Comparison of ENCODE assay signal across 8 cellular contexts in genomic region chr7:149872419-149873073, GRCh38. TPM values are rescaled to one million over a fixed set of nuclear protein-coding genes. Genes with fewer than 3 reads are reported as not detected.
DNase-seq lines count a peak whose midpoint lies in the region; ATAC-seq and TF ChIP-seq lines count a peak whose summit lies in the region.

No MANE protein-coding gene starts in this region.

- intact Hi-C loops in A673 (cut with micrococcal nuclease; ENCODE audit: unreplicated experiment), result no loop called here
- intact Hi-C loops in testis (cut with DNase I; ENCODE audit: low total_unique reads), result no loop called here

- no peaks in the 10 kb centered on the region for H3K27me3 ChIP-seq in A673 (replicated peaks; ENCODE audit: insufficient read depth, low read depth, low read length, poor library complexity)
- H3K27me3 ChIP-seq in testis, result no peaks in the 10 kb centered on the region

- no peaks in the 10 kb centered on the region for H3K36me3 ChIP-seq in A673 (ENCODE audit: insufficient read depth, low read length, poor library complexity, severe bottlenecking)
- no peaks in the 10 kb centered on the region for H3K36me3 ChIP-seq in testis (ENCODE audit: low read depth, missing control alignments)

- H3K4me1 Mint-ChIP-seq in T-helper 17 cell (peaks cover 52% of the 10 kb centered on the region), memory B cell (peaks cover 33% of the 10 kb centered on the region)

- no peak; the same call in 1 of the 2 replicates for TF ChIP-seq CTCF in A673 (conservative IDR thresholded peaks at IDR 0.05; ENCODE audit: low read depth, low read length)
- peak; percentile 11 for TF ChIP-seq CTCF in epithelial cell of esophagus (IDR thresholded peaks at IDR 0.05; ENCODE audit: insufficient read depth, low read depth, low read length, missing control alignments)
- no peak for TF ChIP-seq CTCF in testis (IDR thresholded peaks at IDR 0.05)

- H3K27ac Mint-ChIP-seq in T-helper 17 cell (peak overlapping the region; percentile 86), memory B cell (peak overlapping the region; percentile 38)

- no peaks in the 10 kb centered on the region for H3K36me3 Mint-ChIP-seq in T-helper 17 cell (ENCODE audit: low read depth)
- H3K36me3 Mint-ChIP-seq in memory B cell, result no peaks in the 10 kb centered on the region

- no peaks in the 10 kb centered on the region for H3K9me3 Mint-ChIP-seq in memory B cell

- H3K27ac ChIP-seq in A673 (ENCODE audit: low read depth, low read length, poor library complexity, severe bottlenecking) (no peak overlapping the region), testis (peak overlapping the region; percentile 37 to 90)

- H3K4me3 ChIP-seq in A673 (ENCODE audit: low read depth, low read length, poor library complexity, severe bottlenecking) (peak overlapping the region; percentile 84), epithelial cell of esophagus (ENCODE audit: low read length) (peak overlapping the region; percentile 65), testis (peak overlapping the region; percentile 73 to 81)

- H3K27me3 Mint-ChIP-seq in T-helper 17 cell (no peaks in the 10 kb centered on the region), memory B cell (no peaks in the 10 kb centered on the region)

- TF ChIP-seq POLR2A in testis (IDR thresholded peaks at IDR 0.05), result no peak

- H3K4me3 Mint-ChIP-seq in T-helper 17 cell (peak overlapping the region; percentile 90), memory B cell (peak overlapping the region; percentile 77)

- DNase-seq in A673 (ENCODE audit: low spot score), result peak; percentile 73
- DNase-seq in GM04503 (ENCODE audit: low read depth), result peak; percentile 64
- DNase-seq in NCI-H1092 treated with DMSO at 0.1 percent for 48 hours (lab: John Stamatoyannopoulos, UW), result peak; percentile 93
- DNase-seq in T-helper 17 cell, result no peak
- DNase-seq in epithelial cell of esophagus (ENCODE audit: low read depth), result peak; percentile 66
- no peak for DNase-seq in memory B cell (ENCODE audit: low spot score in 2 of 2)
- peak; percentile 89 for DNase-seq in testis
- DNase-seq in activated gamma-delta T cell treated with Interleukin-2 at 50 U/mL for 16 hours, result no peak

- no peak for ATAC-seq in T-helper 17 cell
- ATAC-seq in memory B cell (ENCODE audit: low read depth), result no peak

- no TSS peak for BruUV-seq in A673 (replicated peaks; lab: Mats Ljungman, UMichigan)

- CTCF ChIA-PET in A673 (lab: Charles Lee), result no interaction called here

- H3K4me1 ChIP-seq in A673 (ENCODE audit: insufficient read depth, low read length, poor library complexity, severe bottlenecking), result peaks cover 9% of the 10 kb centered on the region
- peaks cover 4% of the 10 kb centered on the region for H3K4me1 ChIP-seq in testis

- POLR2A ChIA-PET in A673 (lab: Charles Lee; ENCODE audit: low non-redundant PET), result no interaction called here

- H3K9me3 ChIP-seq in A673 (ENCODE audit: low read depth, low read length, poor library complexity, severe bottlenecking) (no peaks in the 10 kb centered on the region), T-helper 17 cell (ENCODE audit: control insufficient read depth, low read length, poor library complexity, severe bottlenecking) (no peaks in the 10 kb centered on the region), testis (no peaks in the 10 kb centered on the region)

- 12 to 13% methylated on average over 11 to 13 of the region's 13 CpGs for WGBS in testis, 2 donors

RNA-seq across cellular contexts. Expression of gene ATP6V0E2, which starts 1.2 kb away (rescaled TPM):
- total RNA-seq in A673 (2021), result 50.1 and 51.9 TPM in 2 replicates
- total RNA-seq in T-helper 17 cell, result 10 to 100 TPM; 29.4 to 38.5 TPM
- total RNA-seq in testis, result 10 to 100 TPM; 30.3 to 37.1 TPM
- 14.0 TPM for polyA plus RNA-seq in testis (ENCODE audit: insufficient read depth, low read depth, low replicate concordance)

RNA-seq across cellular contexts. Expression of gene ZNF862, which starts 34.4 kb away (rescaled TPM):
- total RNA-seq in A673 (2021) (5.7 and 8.3 TPM in 2 replicates), T-helper 17 cell (10 to 100 TPM; 27.5 to 31.0 TPM), testis (10 to 100 TPM; 21.6 to 24.5 TPM)
- polyA plus RNA-seq in testis (ENCODE audit: insufficient read depth, low read depth, low replicate concordance), result 12.8 TPM

Comparison
In these comparisons a context has a peak if more than half of its experiments do, and no peak if none do; other contexts are left out.
1. DNase-seq: peak in A673 (single experiment), GM04503 (single experiment), NCI-H1092 treated with DMSO at 0.1 percent for 48 hours (single experiment), epithelial cell of esophagus (single experiment) and testis (single experiment); none in T-helper 17 cell (0 of 3), memory B cell (0 of 2) and activated gamma-delta T cell treated with Interleukin-2 at 50 U/mL for 16 hours (single experiment).
2. Peak in every context shown above with its lines, with median percentiles within 50 percentile points of each other: H3K4me3 ChIP-seq.